ENCODE assay signal across 8 cellular contexts in genomic region chr21:20997633-20998455, GRCh38. TPM values are rescaled to one million over a fixed set of nuclear protein-coding genes. Genes with fewer than 3 reads are reported as not detected.
DNase-seq lines count a peak whose midpoint lies in the region.

Gene NCAM2, plus strand, starts transcription at chr21:20998409.

- no peaks in the 10 kb centered on the region for H3K27me3 ChIP-seq in esophagus (ENCODE audit: control insufficient read depth in 1 of 2, insufficient read depth in 2 of 2, low read length in 2 of 2)
- peaks cover 0 to 2% of the 10 kb centered on the region in 2 donors for H3K27me3 ChIP-seq in mucosa of rectum (ENCODE audit: control insufficient read depth in 2 of 2, insufficient read depth in 2 of 2, low read length in 2 of 2)

- H3K9me3 ChIP-seq in esophagus (ENCODE audit: control insufficient read depth in 2 of 2, insufficient read depth in 1 of 2, low read depth in 1 of 2, low read length in 1 of 2) (no peaks in the 10 kb centered on the region), mucosa of rectum (ENCODE audit: control insufficient read depth in 2 of 2, low read length in 2 of 2) (no peaks in the 10 kb centered on the region)

- peak within 1 kb of the TSS; percentile 27 to 41 for H3K9ac ChIP-seq in mucosa of rectum (ENCODE audit: low read depth in 1 of 2, low read length in 2 of 2)

- peak within 1 kb of the TSS; percentile 40 to 41 for H3K4me3 ChIP-seq in esophagus (ENCODE audit: low read depth in 1 of 2, low read length in 2 of 2)
- H3K4me3 ChIP-seq in mucosa of rectum (ENCODE audit: low read length in 2 of 2) = peak within 1 kb of the TSS; percentile 63 to 74

- H3K4me1 ChIP-seq in esophagus (ENCODE audit: control insufficient read depth in 2 of 2, insufficient read depth in 2 of 2, low read length in 1 of 2) (peaks cover 0 to 4% of the 10 kb centered on the region in 2 donors), mucosa of rectum (ENCODE audit: control insufficient read depth in 2 of 2, insufficient read depth in 2 of 2, low read length in 2 of 2) (peaks cover 0 to 2% of the 10 kb centered on the region in 2 donors)

- DNase-seq in AG20443 (ENCODE audit: low spot score) = peak; percentile 85
- DNase-seq in H4 (ENCODE audit: low spot score) = peak; percentile 68
- peak; percentile 2 for DNase-seq in NCI-H526 treated with DMSO at 0.1 percent for 48 hours (lab: John Stamatoyannopoulos, UW)
- peak; percentile 72 for DNase-seq in activated T-cell treated with anti-CD3 and anti-CD28 coated beads, Interleukin-2, amount 50 U/mL, for 1 hour
- peak; percentile 7 to 58 for DNase-seq in stimulated activated CD8-positive, alpha-beta memory T cell treated with anti-CD3 and anti-CD28 coated beads, Interleukin-7, amount 100 ng/mL, for 4 hours (ENCODE audit: low read depth in 2 of 2)
- no peak for DNase-seq in inferior parietal cortex (ENCODE audit: extremely low spot score)

- H3K27ac ChIP-seq in esophagus (ENCODE audit: low read depth in 2 of 2, low read length in 1 of 2) (no peak within 1 kb of the TSS), mucosa of rectum (ENCODE audit: low read depth in 2 of 2, low read length in 2 of 2) (no peak within 1 kb of the TSS)

- H3K36me3 ChIP-seq in esophagus (ENCODE audit: control insufficient read depth in 2 of 2, insufficient read depth in 2 of 2, low read length in 1 of 2) (no peaks in the 10 kb centered on the region), mucosa of rectum (ENCODE audit: control insufficient read depth in 2 of 2, insufficient read depth in 2 of 2, low read length in 2 of 2) (no peaks in the 10 kb centered on the region)

- WGBS in esophagus, 2 donors = 2 to 3% methylated on average over 82 to 86 of the region's 86 CpGs

RNA-seq across cellular contexts. Expression of gene NCAM2, which starts in this region (rescaled TPM):
- 7.1 and 9.8 TPM in 2 replicates for total RNA-seq in H4 (2014; rRNA removed; shearing (Covaris generic))
- under 1 TPM; 0.04 to 0.08 TPM for polyA plus RNA-seq in esophagus
